Comparison of ENCODE assay signal across 7 cellular contexts in genomic region chr18:22324191-22325131, GRCh38.
DNase-seq lines count a peak whose midpoint lies in the region; ATAC-seq and TF ChIP-seq lines count a peak whose summit lies in the region.

No MANE protein-coding gene starts in this region.

- TF ChIP-seq CTCF in LNCaP clone FGC (IDR thresholded peaks at IDR 0.05; ENCODE audit: control insufficient read depth, extremely low read depth, insufficient read depth) (0 out of 2 replicates have a peak, but pooled peaks have one; percentile 4), coronary artery (IDR thresholded peaks at IDR 0.05) (no peak), left lung (IDR thresholded peaks at IDR 0.05) (no peak), stomach (IDR thresholded peaks at IDR 0.05) (no peak)

- TF ChIP-seq EP300 in stomach (IDR thresholded peaks at IDR 0.05): no peak

- peaks cover 7 to 8% of the 10 kb centered on the region in 2 donors for H3K4me1 ChIP-seq in left lung
- peaks cover 8 to 10% (median 10%) of the 10 kb centered on the region in 4 donors for H3K4me1 ChIP-seq in stomach

- no peaks in the 10 kb centered on the region for H3K9me3 ChIP-seq in left lung
- H3K9me3 ChIP-seq in stomach: no peaks in the 10 kb centered on the region

- DNase-seq in LNCaP clone FGC (ENCODE audit: low read depth): no peak
- no peak for DNase-seq in coronary artery (ENCODE audit: low spot score)
- DNase-seq in left lung: peak; percentile 74 to 87
- DNase-seq in stomach: peak; percentile 60
- no peak for DNase-seq in activated CD4-positive, alpha-beta T cell treated with anti-CD3 and anti-CD28 coated beads for 1 hour
- DNase-seq in NCI-H1930 (lab: John Stamatoyannopoulos, UW): no peak

- 13 to 41% (median 24%) methylated on average over 26 to 30 of the region's 30 CpGs for WGBS in stomach, 5 donors

- peak; percentile 95 for ATAC-seq in left lung
- no peak for ATAC-seq in GM19452 (IDR thresholded peaks at IDR 0.05; ENCODE audit: unreplicated experiment)

- peak overlapping the region; percentile 9 to 49 for H3K27ac ChIP-seq in coronary artery
- H3K27ac ChIP-seq in left lung: peak overlapping the region in 1 of 2 donors; percentile 41
- no peak overlapping the region for H3K27ac ChIP-seq in stomach

- TF ChIP-seq POLR2A in stomach (IDR thresholded peaks at IDR 0.05): no peak

- intact Hi-C loops in left lung (cut with DNase I) (no loop called here), stomach (cut with DNase I; ENCODE audit: low total_unique reads) (no loop called here)

- H3K4me3 ChIP-seq in LNCaP clone FGC (ENCODE audit: low read depth, low read length) (no peak overlapping the region), coronary artery (peak overlapping the region; percentile 64), left lung (peak overlapping the region in 1 of 2 donors; percentile 18), stomach (peak overlapping the region; percentile 3 to 31 (median 20))

- no peaks in the 10 kb centered on the region for H3K36me3 ChIP-seq in left lung
- H3K36me3 ChIP-seq in stomach: no peaks in the 10 kb centered on the region

- H3K27me3 ChIP-seq in left lung: no peaks in the 10 kb centered on the region
- no peaks in the 10 kb centered on the region for H3K27me3 ChIP-seq in stomach

Comparison
In these comparisons a context has a peak if more than half of its experiments do, and no peak if none do; other contexts are left out.
1. DNase-seq: peak in left lung (2 of 2) and stomach (single experiment); none in LNCaP clone FGC (single experiment), coronary artery (single experiment), activated CD4-positive, alpha-beta T cell treated with anti-CD3 and anti-CD28 coated beads for 1 hour (single experiment) and NCI-H1930 (0 of 2).
2. H3K27ac ChIP-seq: peak in coronary artery (2 of 2); none in stomach (0 of 5).